27 cellular contexts compared by ENCODE assay signal in genomic region chr6:11782524-11782923, GRCh38. TPM values are rescaled to one million over a fixed set of nuclear protein-coding genes. Genes with fewer than 3 reads are reported as not detected.
"Had no signal": no experiment of that assay in that cellular context is flagged by ENCODE, and none has a peak within 500 bp of the region (broad histone marks: within the 10 kb centered on the region; RNA-seq: fewer than 3 reads in every experiment).

No MANE protein-coding gene starts in this region.

- ATAC-seq: stimulated activated effector memory CD8-positive, alpha-beta T cell treated with anti-CD3 and anti-CD28 coated beads, Interleukin-12 subunit alpha, Interleukin-12 subunit beta, amount 100 ng/mL, for 72 hours; stimulated activated memory B cell treated with anti-CD40 and anti-IgM and Interleukin-4, amounts not matched to agents 10 μg/mL and 1 μg/mL and 100 μg/mL, for 72 hours; stimulated activated naive B cell treated with anti-CD40 and anti-IgM and Interleukin-4, amounts not matched to agents 10 μg/mL and 1 μg/mL and 100 μg/mL, for 72 hours; stimulated activated naive CD8-positive, alpha-beta T cell treated with anti-CD3 and anti-CD28 coated beads, Interleukin-15, amount 100 ng/mL, for 72 hours; stimulated activated naive CD8-positive, alpha-beta T cell treated with anti-CD3 and anti-CD28 coated beads, Interleukin-15, Interleukin-2, amounts not matched to agents 100 U/mL and 50 U/mL, for 24 hours; upper lobe of right lung had no signal

- H3K4me3 ChIP-seq: stomach, suprapubic skin, testis, thoracic aorta, thyroid gland, tibial artery, tibial nerve, transverse colon, upper lobe of left lung, upper lobe of right lung, uterus, vagina had no signal

- FAIRE-seq: urothelium cell line had no signal

- H3K4me1 ChIP-seq: thyroid gland, uterus, vagina had no signal

- H3K27ac ChIP-seq: stomach, suprapubic skin, testis, thoracic aorta, thyroid gland, tibial artery, tibial nerve, transverse colon, upper lobe of left lung, upper lobe of right lung, uterus, vagina had no signal

- DNase-seq: stimulated activated CD4-positive, alpha-beta T cell treated with anti-CD3 and anti-CD28 coated beads, Interleukin-2, amount 100 ng/mL, for 48 hours; stimulated activated CD4-positive, alpha-beta T cell treated with anti-CD3 and anti-CD28 coated beads, Interleukin-4, amount 100 ng/mL, for 1 hour; stimulated activated CD4-positive, alpha-beta T cell treated with anti-CD3 and anti-CD28 coated beads, Interleukin-4, amount 100 ng/mL, for 24 hours; stimulated activated CD4-positive, alpha-beta T cell treated with anti-CD3 and anti-CD28 coated beads, Interleukin-4, amount 100 ng/mL, for 4 hours; stimulated activated CD8-positive, alpha-beta memory T cell treated with anti-CD3 and anti-CD28 coated beads, Interleukin-4, amount 100 ng/mL, for 48 hours; stimulated activated naive B cell treated with anti-CD40 and anti-IgM and Interleukin-4, amounts not matched to agents 10 μg/mL and 1 μg/mL and 100 μg/mL, for 72 hours; stimulated activated naive CD4-positive, alpha-beta T cell; stimulated activated naive CD4-positive, alpha-beta T cell treated with Interleukin-2 at 50 U/mL for 16 hours; stimulated activated naive CD8-positive, alpha-beta T cell treated with anti-CD3 and anti-CD28 coated beads, Interleukin-15, amount 100 ng/mL, for 72 hours; stimulated activated naive CD8-positive, alpha-beta T cell treated with anti-CD3 and anti-CD28 coated beads, Interleukin-15, Interleukin-2, amounts not matched to agents 100 U/mL and 50 U/mL, for 24 hours; stomach; substantia nigra; testis; thyroid gland; tibial artery; transverse colon; trophoblast cell; upper lobe of left lung; upper lobe of right lung; uterus had no signal

- H3K36me3 ChIP-seq: stomach, suprapubic skin, thoracic aorta, thyroid gland, tibial artery, tibial nerve, transverse colon, upper lobe of left lung, upper lobe of right lung, uterus, vagina had no signal

- H3K9me3 ChIP-seq: stomach, suprapubic skin, testis, thoracic aorta, thyroid gland, tibial artery, tibial nerve, transverse colon, upper lobe of left lung, upper lobe of right lung, uterus, vagina had no signal

- H3K27me3 ChIP-seq: stomach, suprapubic skin, testis, thyroid gland, tibial artery, tibial nerve, transverse colon, upper lobe of left lung, upper lobe of right lung, uterus, vagina had no signal

RNA-seq across cellular contexts. Expression of gene ADTRP, which starts 3.9 kb away (rescaled TPM):
- total RNA-seq: thoracic aorta, tibial nerve, uterus, vagina had no signal
